11 cellular contexts compared by ENCODE assay signal in genomic region chr5:110167384-110167783, GRCh38.
"Had no signal": no experiment of that assay in that cellular context is flagged by ENCODE, and none has a peak within 500 bp of the region (broad histone marks: within the 10 kb centered on the region; RNA-seq: fewer than 3 reads in every experiment).

No MANE protein-coding gene starts in this region.

- H3K36me3 ChIP-seq: HAP-1 had no signal

- H3K4me2 ChIP-seq: GM23338 had no signal

- ATAC-seq: GM23338, HCT116 had no signal

- H3K4me1 ChIP-seq: HAP-1 had no signal

- DNase-seq: GM23248, GOT3, H7, H9, HCEC 1CT, HFFc6 had no signal

- H3K9me3 ChIP-seq: HAP-1 had no signal

- H3K4me3 ChIP-seq: GM23248, GM23338, HAP-1 had no signal

- H3K27ac ChIP-seq: GM23248 had no signal

- FAIRE-seq: H1, H54 had no signal

- H3K9ac ChIP-seq: GM23248 had no signal

- H2AFZ ChIP-seq: GM23248, GM23338 had no signal
